ENCODE assay signal across 11 cellular contexts in the genomic region with DNA sequence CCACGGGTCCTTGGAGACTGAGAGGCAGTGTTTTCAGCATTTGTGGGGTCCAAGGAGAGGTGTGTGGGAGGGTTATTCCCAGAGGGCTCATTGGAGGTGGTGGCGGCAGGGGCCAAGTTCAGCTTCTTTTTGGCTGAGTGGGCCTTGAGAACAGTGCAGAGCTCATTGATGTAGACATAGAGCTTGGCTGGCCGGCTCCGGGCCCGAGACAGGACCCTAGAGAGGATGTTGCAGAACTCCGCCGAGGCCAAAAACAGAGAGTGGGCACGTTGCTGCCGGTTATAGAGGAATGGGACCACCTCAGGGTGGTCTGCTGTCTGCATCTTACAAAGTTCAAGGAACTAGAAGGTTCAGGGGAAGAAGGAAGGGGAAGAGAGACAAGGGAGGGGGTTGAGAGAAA. TPM values are rescaled to one million over a fixed set of nuclear protein-coding genes. Genes with fewer than 3 reads are reported as not detected.
DNase-seq lines count a peak whose midpoint lies in the region; ATAC-seq and TF ChIP-seq lines count a peak whose summit lies in the region.
"Had no signal": no experiment of that assay in that cellular context is flagged by ENCODE, and none has a peak within 500 bp of the region (broad histone marks: within the 10 kb centered on the region; RNA-seq: fewer than 3 reads in every experiment).

No MANE protein-coding gene starts in this region.

- H3K27ac ChIP-seq in brain microvascular endothelial cell (peak overlapping the region; percentile 89), substantia nigra (ENCODE audit: low read depth, low read length, poor library complexity, severe bottlenecking) (no peak overlapping the region)

- H3K27me3 ChIP-seq in BJ (ENCODE audit: control insufficient read depth, insufficient read depth, low read length) (no peaks in the 10 kb centered on the region), brain microvascular endothelial cell (replicated peaks) (no peaks in the 10 kb centered on the region)
- H3K27me3 ChIP-seq: dorsolateral prefrontal cortex had no signal

- peaks cover 66% of the 10 kb centered on the region for H3K4me1 Mint-ChIP-seq in nephron

- H3K27me3 Mint-ChIP-seq in nephron (ENCODE audit: low read depth): no peaks in the 10 kb centered on the region

- in situ Hi-C loops in brain microvascular endothelial cell (cut with HindIII; ENCODE audit: low pct_ligation_motif_present, low sequenced_read_pairs): no loop called here

- H3K27ac Mint-ChIP-seq in nephron: peak overlapping the region; percentile 38 to 91 (median 83)

- H3K4me3 ChIP-seq in BJ (ENCODE audit: low read depth, low read length): peak overlapping the region; percentile 62; the same call in 1 of the 2 replicates
- H3K4me3 ChIP-seq in Jurkat, Clone E6-1 (ENCODE audit: low read length): peak overlapping the region; percentile 95; the same call in 1 of the 2 replicates
- H3K4me3 ChIP-seq in brain microvascular endothelial cell (ENCODE audit: low read depth, low read length): peak overlapping the region; percentile 83

- H3K9me3 Mint-ChIP-seq in nephron: no peaks in the 10 kb centered on the region

- peak overlapping the region; percentile 88 to 97 (median 96) for H3K4me3 Mint-ChIP-seq in nephron

- CTCF ChIA-PET in BJ (lab: Yijun Ruan, JAX): interaction anchor here (0.8 to 1.2 kb wide), 3 partner anchors 63 to 103 kb away, joined by 3 read pairs; no protein-coding TSS in a partner anchor

- TF ChIP-seq CTCF in BJ (IDR thresholded peaks at IDR 0.05; ENCODE audit: insufficient read depth, low read depth, low read length) (no peak), brain microvascular endothelial cell (IDR thresholded peaks at IDR 0.05; ENCODE audit: low read depth, low read length, missing control alignments) (no peak), nephron (IDR thresholded peaks at IDR 0.05; ENCODE audit: unreplicated experiment in 3 of 3) (no peak)

- POLR2A ChIA-PET in BJ (lab: Charles Lee): interaction anchor here (0.6 kb wide), 1 partner anchor 138 kb away, joined by 5 read pairs; no protein-coding TSS in a partner anchor

- H3K36me3 ChIP-seq in BJ (ENCODE audit: control insufficient read depth, insufficient read depth, low read length) (peaks cover 19% of the 10 kb centered on the region), brain microvascular endothelial cell (replicated peaks) (peaks cover 25% of the 10 kb centered on the region)

- ATAC-seq in HG03439 (IDR thresholded peaks at IDR 0.05; ENCODE audit: unreplicated experiment) (no peak), GM19397 (IDR thresholded peaks at IDR 0.05; ENCODE audit: unreplicated experiment) (no peak), GM21515 (IDR thresholded peaks at IDR 0.05; ENCODE audit: unreplicated experiment) (no peak)

- no peak for DNase-seq in BJ (ENCODE audit: low read depth)
- no peak for DNase-seq in Jurkat, Clone E6-1 (ENCODE audit: low read depth, low spot score)
- DNase-seq in brain microvascular endothelial cell: no peak
- DNase-seq in substantia nigra (lab: John Stamatoyannopoulos, UW): no peak
- DNase-seq: dorsolateral prefrontal cortex, NCI-H1105 treated with DMSO at 0.1 percent for 48 hours, occipital lobe had no signal

- peaks cover 24% of the 10 kb centered on the region for H3K36me3 Mint-ChIP-seq in nephron (ENCODE audit: low read depth)

RNA-seq across cellular contexts. Expression of a gene that starts 1.5 kb away (rescaled TPM):
- 37.5 and 46.9 TPM in 2 replicates for polyA plus RNA-seq in BJ (2011; rRNA removed)
- 11.8 and 18.3 TPM in 2 replicates for polyA minus RNA-seq in BJ (2011; rRNA and poly(A)+ RNA removed)
- 135 TPM for polyA plus RNA-seq in Jurkat, Clone E6-1 (2012; ENCODE audit: insufficient read depth, insufficient read length)

RNA-seq across cellular contexts. Expression of a gene that starts 3.7 kb away (rescaled TPM):
- 10.6 and 13.6 TPM in 2 replicates for polyA plus RNA-seq in BJ (2011; rRNA removed)
- polyA minus RNA-seq in BJ (2011; rRNA and poly(A)+ RNA removed): 11.8 and 18.2 TPM in 2 replicates
- polyA plus RNA-seq in Jurkat, Clone E6-1 (2012; ENCODE audit: insufficient read depth, insufficient read length): 11.4 TPM

RNA-seq across cellular contexts. Expression of a gene that starts 7.3 kb away (rescaled TPM):
- polyA plus RNA-seq in BJ (2011; rRNA removed): 23.1 and 37.9 TPM in 2 replicates
- polyA minus RNA-seq in BJ (2011; rRNA and poly(A)+ RNA removed): 21.8 and 33.1 TPM in 2 replicates
- polyA plus RNA-seq in Jurkat, Clone E6-1 (2012; ENCODE audit: insufficient read depth, insufficient read length): 12.3 TPM

RNA-seq across cellular contexts. Expression of a gene that starts 22.5 kb away (rescaled TPM):
- 24.2 and 35.2 TPM in 2 replicates for polyA plus RNA-seq in BJ (2011; rRNA removed)
- 25.3 and 28.3 TPM in 2 replicates for polyA minus RNA-seq in BJ (2011; rRNA and poly(A)+ RNA removed)
- 26.3 TPM for polyA plus RNA-seq in Jurkat, Clone E6-1 (2012; ENCODE audit: insufficient read depth, insufficient read length)

RNA-seq across cellular contexts. Expression of a gene that starts 31.8 kb away (rescaled TPM):
- polyA plus RNA-seq in BJ (2011; rRNA removed): 49.0 and 55.5 TPM in 2 replicates
- 7.4 and 10.3 TPM in 2 replicates for polyA minus RNA-seq in BJ (2011; rRNA and poly(A)+ RNA removed)
- 218 TPM for polyA plus RNA-seq in Jurkat, Clone E6-1 (2012; ENCODE audit: insufficient read depth, insufficient read length)
